Comparison of ENCODE assay signal across 10 cellular contexts in genomic region chr3:186990878-186991308, GRCh38.
A peak's percentile ranks its signal among the peaks of the same experiment; 100 is the strongest.
DNase-seq lines count a peak whose midpoint lies in the region; ATAC-seq, FAIRE-seq and TF ChIP-seq lines count a peak whose summit lies in the region.
"Had no signal": no experiment of that assay in that cellular context is flagged by ENCODE, and none has a peak within 500 bp of the region (broad histone marks: within the 10 kb centered on the region; RNA-seq: fewer than 3 reads in every experiment).

No MANE protein-coding gene starts in this region.

- H3K79me2 ChIP-seq in DOHH2 (ENCODE audit: control insufficient read depth, low read length): peaks cover 75% of the 10 kb centered on the region

- ATAC-seq in Panc1: peak; percentile 58
- peak in 3 of 4 donors; percentile 24 to 56 (median 55) for ATAC-seq in pancreas
- ATAC-seq in HG02798 (IDR thresholded peaks at IDR 0.05; ENCODE audit: poor library complexity, unreplicated experiment): no peak
- no peak for ATAC-seq in activated CD4-positive, CD25-positive, alpha-beta regulatory T cell treated with anti-CD3 and anti-CD28 coated beads, Interleukin-2, amount 50 U/mL, for 24 hours

- in situ Hi-C loops in Panc1 (cut with HindIII; ENCODE audit: low pct_unique_long_range_greater_than_20kb, low sequenced_read_pairs): no loop called here

- no peak for FAIRE-seq in pancreas (lab: Jason Lieb, UNC)
- FAIRE-seq: D721Med had no signal

- BruUV-seq in Panc1 (replicated peaks; lab: Mats Ljungman, UMichigan): no TSS peak

- H3K27me3 ChIP-seq in DOHH2 (ENCODE audit: control insufficient read depth, low read length) (no peaks in the 10 kb centered on the region), Panc1 (ENCODE audit: control insufficient read depth, insufficient read depth, low read length) (no peaks in the 10 kb centered on the region), pancreas (no peaks in the 10 kb centered on the region)

- H3K4me1 ChIP-seq in DOHH2 (ENCODE audit: control insufficient read depth, low read length) (peaks cover 99% of the 10 kb centered on the region), Panc1 (ENCODE audit: control insufficient read depth, insufficient read depth, low read length) (no peaks in the 10 kb centered on the region), pancreas (peaks cover 0 to 9% (median 6%) of the 10 kb centered on the region in 3 donors)

- peaks cover 51% of the 10 kb centered on the region for H3F3A ChIP-seq in DOHH2 (ENCODE audit: control insufficient read depth, insufficient read depth)

- no peak for TF ChIP-seq CTCF in DOHH2 (IDR thresholded peaks at IDR 0.05; ENCODE audit: low read depth, low read length, poor library complexity, severe bottlenecking)
- no peak for TF ChIP-seq CTCF in Panc1 (IDR thresholded peaks at IDR 0.05)
- TF ChIP-seq CTCF in fibroblast of the aortic adventitia (IDR thresholded peaks at IDR 0.05; ENCODE audit: insufficient read depth, low read length): no peak
- TF ChIP-seq CTCF in pancreas (IDR thresholded peaks at IDR 0.05): no peak

- no peaks in the 10 kb centered on the region for H3K9me2 ChIP-seq in DOHH2 (replicated peaks; ENCODE audit: control insufficient read depth, low read length)

- WGBS in pancreas, 2 donors: 83 to 93% methylated on average over 5 of the region's 5 CpGs

- DNase-seq in Panc1 (ENCODE audit: low read depth, low spot score) (no peak), fibroblast of the aortic adventitia (ENCODE audit: low read depth) (peak; percentile 18), pancreas (no peak), AG20443 (ENCODE audit: low spot score) (no peak), erythroblast (lab: John Stamatoyannopoulos, UW) (no peak)
- DNase-seq: right cardiac atrium had no signal

- H3K4me3 ChIP-seq in DOHH2 (ENCODE audit: low read length): peak overlapping the region; percentile 53
- no peak overlapping the region for H3K4me3 ChIP-seq in Panc1 (ENCODE audit: low read depth in 2 of 2, low read length in 2 of 2)
- no peak overlapping the region for H3K4me3 ChIP-seq in fibroblast of the aortic adventitia (ENCODE audit: low read depth, low read length)
- H3K4me3 ChIP-seq in pancreas: no peak overlapping the region

- intact Hi-C loops in Panc1 (cut with micrococcal nuclease; ENCODE audit: unreplicated experiment) (no loop called here), pancreas (cut with DNase I) (no loop called here)

- no peaks in the 10 kb centered on the region for H4K20me1 ChIP-seq in DOHH2 (ENCODE audit: control insufficient read depth, insufficient read depth, low read depth, low read length)

- H3K27ac ChIP-seq in DOHH2 (ENCODE audit: low read depth, low read length): peak overlapping the region; percentile 95
- H3K27ac ChIP-seq in Panc1 (ENCODE audit: low read length): no peak overlapping the region
- H3K27ac ChIP-seq in pancreas: peak overlapping the region in 1 of 4 donors; percentile 44

- peaks cover 52% of the 10 kb centered on the region for H3K36me3 ChIP-seq in DOHH2 (ENCODE audit: control insufficient read depth, low read length)
- H3K36me3 ChIP-seq in Panc1 (ENCODE audit: control insufficient read depth, insufficient read depth, low read length): no peaks in the 10 kb centered on the region
- no peaks in the 10 kb centered on the region for H3K36me3 ChIP-seq in pancreas

- no peak for TF ChIP-seq POLR2A in erythroblast (IDR thresholded peaks at IDR 0.05; ENCODE audit: low read length)

- CTCF ChIA-PET in Panc1 (lab: Charles Lee): no interaction called here

- H3K9me3 ChIP-seq in DOHH2 (ENCODE audit: control insufficient read depth, insufficient read depth, low read length): no peaks in the 10 kb centered on the region
- no peaks in the 10 kb centered on the region for H3K9me3 ChIP-seq in Panc1 (ENCODE audit: control insufficient read depth, insufficient read depth, low read depth, low read length)
- no peaks in the 10 kb centered on the region for H3K9me3 ChIP-seq in pancreas

- peak overlapping the region; percentile 76 for H3K4me2 ChIP-seq in DOHH2 (ENCODE audit: low read length)

- POLR2A ChIA-PET in Panc1 (lab: Charles Lee): no interaction called here

Comparison
In these comparisons a context has a peak if more than half of its experiments do, and no peak if none do; other contexts are left out.
1. ATAC-seq: peak in Panc1 (single experiment) and pancreas (3 of 4); none in HG02798 (single experiment) and activated CD4-positive, CD25-positive, alpha-beta regulatory T cell treated with anti-CD3 and anti-CD28 coated beads, Interleukin-2, amount 50 U/mL, for 24 hours (0 of 2).